Comparison of ENCODE assay signal across 17 cellular contexts in genomic region chr10:119644215-119644826, GRCh38. TPM values are rescaled to one million over a fixed set of nuclear protein-coding genes. Genes with fewer than 3 reads are reported as not detected.
DNase-seq lines count a peak whose midpoint lies in the region; ATAC-seq and TF ChIP-seq lines count a peak whose summit lies in the region.
"Had no signal": no experiment of that assay in that cellular context is flagged by ENCODE, and none has a peak within 500 bp of the region (broad histone marks: within the 10 kb centered on the region; RNA-seq: fewer than 3 reads in every experiment).

No MANE protein-coding gene starts in this region.

- no peak overlapping the region for H3K4me3 Mint-ChIP-seq in H9
- H3K4me3 Mint-ChIP-seq: CD14-positive monocyte had no signal

- intact Hi-C loops in esophagus muscularis mucosa (cut with DNase I), result no loop called here

- no peak overlapping the region for H3K56ac ChIP-seq in H9 (ENCODE audit: insufficient read length, low read depth, low read length)

- peaks cover 0 to 6% of the 10 kb centered on the region in 2 experiments; a peak in 2 of 4 replicates for H3K4me1 Mint-ChIP-seq in H9

- no peaks in the 10 kb centered on the region for H3K27me3 ChIP-seq in H9 (ENCODE audit: insufficient read depth, low read length)
- H3K27me3 ChIP-seq in esophagus muscularis mucosa, result no peaks in the 10 kb centered on the region
- H3K27me3 ChIP-seq: tibial nerve had no signal

- H3K79me2 ChIP-seq in H9 (ENCODE audit: insufficient read depth, low read length), result no peaks in the 10 kb centered on the region

- no peak for TF ChIP-seq POLR2A in esophagus muscularis mucosa (IDR thresholded peaks at IDR 0.05; ENCODE audit: low read depth)

- no peaks in the 10 kb centered on the region for H3K4me1 ChIP-seq in H9 (ENCODE audit: insufficient read depth, low read length)
- H3K4me1 ChIP-seq in esophagus muscularis mucosa, result no peaks in the 10 kb centered on the region

- H3T11ph ChIP-seq in H9 (ENCODE audit: low read length), result no peak overlapping the region

- no peaks in the 10 kb centered on the region for H3K79me1 ChIP-seq in H9 (ENCODE audit: insufficient read depth, low read depth, low read length, poor library complexity, severe bottlenecking)

- no peak overlapping the region for H4K5ac ChIP-seq in H9 (ENCODE audit: insufficient read length, low read depth, low read length)

- no peak overlapping the region for H4K91ac ChIP-seq in H9 (ENCODE audit: insufficient read length, low read depth, low read length)

- no peak overlapping the region for H4K8ac ChIP-seq in H9 (replicated peaks; ENCODE audit: insufficient read length, low read depth, low read length)

- no peak overlapping the region for H3K18ac ChIP-seq in H9 (ENCODE audit: insufficient read length, low read depth, low read length)

- no peak overlapping the region for H3K4ac ChIP-seq in H9 (ENCODE audit: low read depth, low read length)

- no peak overlapping the region for H2AK5ac ChIP-seq in H9 (ENCODE audit: insufficient read length, low read length)

- no peak overlapping the region for H3K23ac ChIP-seq in H9 (ENCODE audit: insufficient read length, low read depth, low read length)

- no peaks in the 10 kb centered on the region for H3K36me3 Mint-ChIP-seq in H9 (ENCODE audit: insufficient read depth in 1 of 3, low read depth in 3 of 3)
- H3K36me3 Mint-ChIP-seq: CD14-positive monocyte had no signal

- no peak overlapping the region for H3K9ac ChIP-seq in H9 (ENCODE audit: extremely low read depth, insufficient read length, low read length)

- no peaks in the 10 kb centered on the region for H3K23me2 ChIP-seq in H9 (ENCODE audit: insufficient read length, low read depth, low read length, poor library complexity, severe bottlenecking)

- peaks cover 1% of the 10 kb centered on the region; the same call in 1 of the 2 replicates for H3K27me3 Mint-ChIP-seq in H9 (ENCODE audit: low read depth)
- H3K27me3 Mint-ChIP-seq: T-helper 17 cell had no signal

- no peak overlapping the region for H2AFZ ChIP-seq in H9 (ENCODE audit: low read length)

- H2BK5ac ChIP-seq in H9 (ENCODE audit: insufficient read length, low read length), result no peak overlapping the region

- TF ChIP-seq CTCF in AG04449 (IDR thresholded peaks at IDR 0.05; ENCODE audit: insufficient read depth, low read length, missing control alignments) (peak; percentile 52), H9 (conservative IDR thresholded peaks at IDR 0.05) (peak; percentile 70), astrocyte of the spinal cord (IDR thresholded peaks at IDR 0.05; ENCODE audit: low read depth, low read length) (peak; percentile 14), esophagus muscularis mucosa (IDR thresholded peaks at IDR 0.05) (no peak)

- in situ Hi-C loops in astrocyte of the spinal cord (cut with HindIII; ENCODE audit: low sequenced_read_pairs), result no loop called here

- no peak overlapping the region for H2BK12ac ChIP-seq in H9 (ENCODE audit: insufficient read length, low read depth, low read length)

- no peak for ATAC-seq in HG02870 (IDR thresholded peaks at IDR 0.05; ENCODE audit: unreplicated experiment)
- ATAC-seq: mucosa of descending colon, T-helper 17 cell had no signal

- TF ChIP-seq EP300 in esophagus muscularis mucosa (IDR thresholded peaks at IDR 0.05), result no peak

- no peak overlapping the region for H3K4me2 ChIP-seq in H9 (ENCODE audit: insufficient read depth, insufficient read length, low read length)

- no peak overlapping the region for H2BK15ac ChIP-seq in H9 (ENCODE audit: low read depth, low read length)

- H2BK120ac ChIP-seq in H9 (ENCODE audit: low read depth, low read length, poor library complexity, severe bottlenecking), result no peak overlapping the region

- H2BK20ac ChIP-seq in H9 (ENCODE audit: low read depth, low read length, poor library complexity, severe bottlenecking), result no peak overlapping the region

- DNase-seq in AG04449 (ENCODE audit: low read depth, low spot score) (no peak), H9 (peak; percentile 85), astrocyte of the spinal cord (ENCODE audit: low read depth, low spot score) (no peak), iPS-NIHi7 (ENCODE audit: extremely low spot score) (peak; percentile 59), NCI-H2029 (lab: John Stamatoyannopoulos, UW) (no peak), SIG-M5 (lab: John Stamatoyannopoulos, UW) (no peak), esophagus muscularis mucosa (ENCODE audit: extremely low spot score) (no peak)
- DNase-seq: activated T-cell treated with anti-CD3 and anti-CD28 coated beads, Interleukin-2, amount 50 U/mL, for 48 hours; effector CD4-positive, alpha-beta T cell; mucosa of descending colon; NCI-H1417; NCI-H446; stimulated activated CD8-positive, alpha-beta memory T cell treated with anti-CD3 and anti-CD28 coated beads, Interleukin-4, amount 100 ng/mL, for 48 hours; T-helper 17 cell had no signal

- no peaks in the 10 kb centered on the region for H4K20me1 ChIP-seq in H9 (ENCODE audit: control insufficient read depth, insufficient read depth, insufficient read length)

- no peak overlapping the region for H3K27ac Mint-ChIP-seq in H9
- H3K27ac Mint-ChIP-seq: CD14-positive monocyte, T-helper 17 cell had no signal

- H3K27ac ChIP-seq in H9 (ENCODE audit: insufficient read length, low read depth, low read length) (no peak overlapping the region), esophagus muscularis mucosa (replicated peaks in 1 of 4) (no peak overlapping the region)

- WGBS in H9 (ENCODE audit: extremely low coverage, insufficient read length, low lambda C conversion rate), result no CpG with 5 or more reads among the region's 15 CpGs
- 62% methylated on average over 15 of the region's 15 CpGs for WGBS in esophagus muscularis mucosa

- CTCF ChIA-PET in AG04449 (lab: Yijun Ruan, JAX), result interaction anchor here (0.6 to 2.9 kb wide), 12 partner anchors 11 to 48 kb away, joined by 3 to 19 read pairs (median 6); no protein-coding TSS in a partner anchor

- no peaks in the 10 kb centered on the region for H3K36me3 ChIP-seq in esophagus muscularis mucosa
- H3K36me3 ChIP-seq: tibial nerve had no signal

- POLR2A ChIA-PET in AG04449 (lab: Yijun Ruan, JAX), result no interaction called here

- H3K4me3 ChIP-seq in AG04449 (ENCODE audit: low read depth, low read length), result no peak overlapping the region
- H3K4me3 ChIP-seq in astrocyte of the spinal cord (ENCODE audit: low read depth, low read length), result no peak overlapping the region
- no peak overlapping the region for H3K4me3 ChIP-seq in esophagus muscularis mucosa
- H3K4me3 ChIP-seq: mucosa of descending colon, tibial nerve had no signal

- no peak overlapping the region for H3K14ac ChIP-seq in H9 (ENCODE audit: insufficient read depth, low read length)

- H3K9me3 ChIP-seq in H9 (ENCODE audit: control insufficient read depth, low read depth, low read length) (no peaks in the 10 kb centered on the region), esophagus muscularis mucosa (peaks cover 0 to 15% (median 4%) of the 10 kb centered on the region in 4 donors)
- H3K9me3 ChIP-seq: mucosa of descending colon had no signal

- H3K9me3 Mint-ChIP-seq in H9, result peaks cover 4 to 6% of the 10 kb centered on the region in 2 experiments; a peak in 2 of 5 replicates

RNA-seq across cellular contexts. Expression of gene BAG3, which starts 6.9 kb away (rescaled TPM):
- 11.1 and 11.4 TPM in 2 replicates for total RNA-seq in H9 (2021)
- 10 to 100 TPM; 44.0 to 81.7 (median 73.9) TPM for total RNA-seq in esophagus muscularis mucosa

RNA-seq across cellular contexts. Expression of gene TIAL1, which starts 47.6 kb away (rescaled TPM):
- total RNA-seq in H9 (2021), result 146 and 152 TPM in 2 replicates
- total RNA-seq in esophagus muscularis mucosa, result 10 to 100 TPM; 49.9 to 78.1 (median 52.9) TPM

Comparison
In these comparisons a context has a peak if more than half of its experiments do, and no peak if none do; other contexts are left out.
1. DNase-seq: peak in H9 (single experiment) and iPS-NIHi7 (single experiment); none in AG04449 (single experiment), astrocyte of the spinal cord (single experiment), NCI-H2029 (single experiment), SIG-M5 (single experiment) and esophagus muscularis mucosa (single experiment).
2. CTCF ChIP-seq: peak in AG04449 (single experiment), H9 (single experiment) and astrocyte of the spinal cord (single experiment); none in esophagus muscularis mucosa (0 of 3).